In the genomic region with DNA sequence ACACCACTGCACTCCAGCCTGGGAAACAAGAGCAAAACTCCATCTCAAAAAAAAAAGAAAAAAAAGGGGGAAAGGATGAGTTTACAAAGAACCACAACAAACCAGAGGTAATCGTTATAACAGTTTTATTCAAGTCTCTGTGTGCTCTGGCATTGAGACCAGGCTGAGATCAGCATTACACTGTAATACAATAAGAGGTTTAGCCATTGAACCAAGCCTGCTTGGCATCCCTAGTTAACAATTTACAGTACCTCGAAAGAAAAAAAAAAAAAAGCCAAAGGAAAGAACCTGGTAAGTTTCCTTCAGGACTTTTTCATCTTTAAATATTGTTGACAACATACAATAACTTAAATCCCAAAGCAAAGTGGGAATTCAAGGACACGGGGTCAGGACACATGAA, we compare ENCODE assay signal across 29 cellular contexts.
"Had no signal": no experiment of that assay in that cellular context is flagged by ENCODE, and none has a peak within 500 bp of the region (broad histone marks: within the 10 kb centered on the region; RNA-seq: fewer than 3 reads in every experiment).

No MANE protein-coding gene starts in this region.

- H3K4me3 Mint-ChIP-seq: activated CD4-positive, alpha-beta memory T cell treated with anti-CD3 and anti-CD28 coated beads for 36 hours; activated CD4-positive, alpha-beta T cell treated with anti-CD3 and anti-CD28 coated beads, Interleukin-2, amount 10 ng/mL, durations not matched to agents 24 days and 14 days; activated naive CD4-positive, alpha-beta T cell treated with anti-CD3 and anti-CD28 coated beads, Interleukin-2, amount 10 ng/mL, durations not matched to agents 7 days and 5 days; activated naive CD8-positive, alpha-beta T cell treated with anti-CD3 and anti-CD28 coated beads, Interleukin-2, amount 10 ng/mL, durations not matched to agents 7 days and 5 days; activated T-helper 1 cell treated with anti-CD3 and anti-CD28 coated beads, Interleukin-12 subunit alpha, Interleukin-12 subunit beta, Interleukin-2, Interleukin-4 antibody, amounts not matched to agents 30 ng/mL and 10 ng/mL and 1 ng/mL, durations not matched to agents 14 hours and 24 hours and 36 hours; brain; natural killer cell treated with Interleukin-12 subunit alpha and Interleukin-12 subunit beta and Interleukin-15 and Interleukin-18, amount 100 ng/mL, for 72 hours; T-helper 17 cell had no signal

- H3K9me3 Mint-ChIP-seq: activated CD4-positive, alpha-beta memory T cell treated with anti-CD3 and anti-CD28 coated beads for 36 hours; activated CD4-positive, alpha-beta T cell treated with anti-CD3 and anti-CD28 coated beads, Interleukin-2, amount 10 ng/mL, durations not matched to agents 24 days and 14 days; activated naive CD4-positive, alpha-beta T cell treated with anti-CD3 and anti-CD28 coated beads, Interleukin-2, amount 10 ng/mL, durations not matched to agents 7 days and 5 days; activated naive CD8-positive, alpha-beta T cell treated with anti-CD3 and anti-CD28 coated beads, Interleukin-2, amount 10 ng/mL, durations not matched to agents 7 days and 5 days; activated T-helper 1 cell treated with anti-CD3 and anti-CD28 coated beads, Interleukin-12 subunit alpha, Interleukin-12 subunit beta, Interleukin-2, Interleukin-4 antibody, amounts not matched to agents 30 ng/mL and 10 ng/mL and 1 ng/mL, durations not matched to agents 14 hours and 24 hours and 36 hours; brain; natural killer cell treated with Interleukin-12 subunit alpha and Interleukin-12 subunit beta and Interleukin-15 and Interleukin-18, amount 100 ng/mL, for 72 hours had no signal

- H3K27me3 Mint-ChIP-seq: activated CD4-positive, alpha-beta memory T cell treated with anti-CD3 and anti-CD28 coated beads for 36 hours; activated CD4-positive, alpha-beta T cell treated with anti-CD3 and anti-CD28 coated beads, Interleukin-2, amount 10 ng/mL, durations not matched to agents 24 days and 14 days; activated naive CD8-positive, alpha-beta T cell treated with anti-CD3 and anti-CD28 coated beads, Interleukin-2, amount 10 ng/mL, durations not matched to agents 7 days and 5 days; brain; T-helper 17 cell had no signal

- DNase-seq: activated CD4-positive, alpha-beta memory T cell treated with anti-CD3 and anti-CD28 coated beads for 36 hours; activated CD4-positive, alpha-beta T cell treated with anti-CD3 and anti-CD28 coated beads, Interleukin-2, amount 10 ng/mL, durations not matched to agents 24 days and 14 days; activated CD4-positive, CD25-positive, alpha-beta regulatory T cell treated with anti-CD3 and anti-CD28 coated beads, Interleukin-2, amount 50 U/mL, for 72 hours; activated CD8-positive, alpha-beta memory T cell treated with anti-CD3 and anti-CD28 coated beads, Interleukin-2, amount 50 U/mL, for 4 hours; activated gamma-delta T cell; activated naive CD4-positive, alpha-beta T cell treated with anti-CD3 and anti-CD28 coated beads, Interleukin-2, amount 10 ng/mL, durations not matched to agents 7 days and 5 days; activated naive CD8-positive, alpha-beta T cell treated with anti-CD3 and anti-CD28 coated beads, Interleukin-2, amount 10 ng/mL, durations not matched to agents 7 days and 5 days; activated T-cell treated with anti-CD3 and anti-CD28 coated beads, Interleukin-2, amount 50 U/mL, for 1 hour; cerebellar nuclear complex; colonic mucosa; effector CD8-positive, alpha-beta T cell; erythroblast; head of caudate nucleus; hippocampal formation; left ventricle myocardium inferior; mesendoderm; sigmoid colon; small intestine; stimulated activated CD4-positive, alpha-beta T cell treated with anti-CD3 and anti-CD28 coated beads, Interleukin-2, amount 100 ng/mL, for 24 hours; stimulated activated naive CD8-positive, alpha-beta T cell treated with anti-CD3 and anti-CD28 coated beads, Interleukin-15, Interleukin-2, amounts not matched to agents 100 U/mL and 50 U/mL, for 24 hours; T-helper 17 cell; T1000; testis; transverse colon; WERI-Rb-1 had no signal

- H3K36me3 Mint-ChIP-seq: activated CD4-positive, alpha-beta memory T cell treated with anti-CD3 and anti-CD28 coated beads for 36 hours; activated naive CD4-positive, alpha-beta T cell treated with anti-CD3 and anti-CD28 coated beads, Interleukin-2, amount 10 ng/mL, durations not matched to agents 7 days and 5 days; activated naive CD8-positive, alpha-beta T cell treated with anti-CD3 and anti-CD28 coated beads, Interleukin-2, amount 10 ng/mL, durations not matched to agents 7 days and 5 days; brain; natural killer cell treated with Interleukin-12 subunit alpha and Interleukin-12 subunit beta and Interleukin-15 and Interleukin-18, amount 100 ng/mL, for 72 hours had no signal

- H3K4me1 Mint-ChIP-seq: activated CD4-positive, alpha-beta T cell treated with anti-CD3 and anti-CD28 coated beads, Interleukin-2, amount 10 ng/mL, durations not matched to agents 24 days and 14 days; activated naive CD4-positive, alpha-beta T cell treated with anti-CD3 and anti-CD28 coated beads, Interleukin-2, amount 10 ng/mL, durations not matched to agents 7 days and 5 days; activated naive CD8-positive, alpha-beta T cell treated with anti-CD3 and anti-CD28 coated beads, Interleukin-2, amount 10 ng/mL, durations not matched to agents 7 days and 5 days had no signal

- ATAC-seq: gastroesophageal sphincter; natural killer cell treated with Interleukin-12 subunit alpha and Interleukin-12 subunit beta and Interleukin-15 and Interleukin-18, amount 100 ng/mL, for 72 hours; stimulated activated naive CD8-positive, alpha-beta T cell treated with anti-CD3 and anti-CD28 coated beads, Interleukin-15, Interleukin-2, amounts not matched to agents 100 U/mL and 50 U/mL, for 24 hours; T-helper 17 cell had no signal

- H3K27ac Mint-ChIP-seq: activated CD4-positive, alpha-beta memory T cell treated with anti-CD3 and anti-CD28 coated beads for 36 hours; activated CD4-positive, alpha-beta T cell treated with anti-CD3 and anti-CD28 coated beads, Interleukin-2, amount 10 ng/mL, durations not matched to agents 24 days and 14 days; activated naive CD4-positive, alpha-beta T cell treated with anti-CD3 and anti-CD28 coated beads, Interleukin-2, amount 10 ng/mL, durations not matched to agents 7 days and 5 days; activated naive CD8-positive, alpha-beta T cell treated with anti-CD3 and anti-CD28 coated beads, Interleukin-2, amount 10 ng/mL, durations not matched to agents 7 days and 5 days; activated T-helper 1 cell treated with anti-CD3 and anti-CD28 coated beads, Interleukin-12 subunit alpha, Interleukin-12 subunit beta, Interleukin-2, Interleukin-4 antibody, amounts not matched to agents 30 ng/mL and 10 ng/mL and 1 ng/mL, durations not matched to agents 14 hours and 24 hours and 36 hours; natural killer cell treated with Interleukin-12 subunit alpha and Interleukin-12 subunit beta and Interleukin-15 and Interleukin-18, amount 100 ng/mL, for 72 hours had no signal
